In the genomic region with DNA sequence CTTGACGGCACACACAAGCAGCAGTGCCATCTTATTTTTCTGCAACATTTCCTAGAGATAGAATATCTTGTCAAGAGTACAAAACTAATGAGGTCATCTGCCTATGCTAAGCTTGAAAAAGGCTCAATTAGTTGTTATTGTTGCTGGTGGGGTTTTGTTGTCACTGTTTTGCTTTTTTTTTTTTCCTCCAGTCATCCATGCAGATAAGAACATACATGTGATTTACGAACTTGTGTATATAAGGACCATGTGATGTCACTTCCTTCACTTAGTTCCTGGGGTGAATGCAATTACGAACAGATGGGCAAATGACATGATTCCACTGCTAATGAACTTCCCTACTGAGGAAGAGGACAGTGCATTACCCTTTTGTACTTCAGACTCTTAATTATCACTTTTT, we compare ENCODE assay signal across 24 cellular contexts.
DNase-seq lines count a peak whose midpoint lies in the region; ATAC-seq, FAIRE-seq and TF ChIP-seq lines count a peak whose summit lies in the region.
"Had no signal": no experiment of that assay in that cellular context is flagged by ENCODE, and none has a peak within 500 bp of the region (broad histone marks: within the 10 kb centered on the region; RNA-seq: fewer than 3 reads in every experiment).

No MANE protein-coding gene starts in this region.

- H3K4me2 ChIP-seq in HepG2 (ENCODE audit: low read depth, low read length) (no peak overlapping the region), astrocyte (ENCODE audit: low read length) (no peak overlapping the region)
- H3K4me2 ChIP-seq: BLaER1 treated with 17β-estradiol and CSF1 and Interleukin-3, amounts not matched to agents 10 nM and 100 nM had no signal

- ATAC-seq in HepG2 (no peak), right lobe of liver (no peak), HG03565 (IDR thresholded peaks at IDR 0.05; ENCODE audit: unreplicated experiment) (no peak), psoas muscle (no peak)
- ATAC-seq: gastroesophageal sphincter, K562, left colon had no signal

- WGBS in HepG2 (ENCODE audit: low lambda C conversion rate): 19% methylated on average over 3 of the region's 3 CpGs
- 66% methylated on average over 3 of the region's 3 CpGs for WGBS in right lobe of liver (ENCODE audit: insufficient coverage, low coverage, low lambda C conversion rate, missing lambda C conversion rate)
- WGBS in psoas muscle, 3 donors: 80 to 87% (median 85%) methylated on average over 3 of the region's 3 CpGs

- H3K9me3 ChIP-seq in HepG2 (ENCODE audit: low read length) (peaks cover 8% of the 10 kb centered on the region), right lobe of liver (no peaks in the 10 kb centered on the region), astrocyte (ENCODE audit: insufficient read depth, low read depth, low read length) (no peaks in the 10 kb centered on the region), psoas muscle (no peaks in the 10 kb centered on the region)
- H3K9me3 ChIP-seq: BLaER1 treated with 17β-estradiol and CSF1 and Interleukin-3, amounts not matched to agents 10 nM and 100 nM; gastroesophageal sphincter; suprapubic skin; uterus had no signal

- H3K27ac Mint-ChIP-seq in astrocyte (ENCODE audit: unreplicated experiment): no peak overlapping the region
- H3K27ac Mint-ChIP-seq: activated CD4-positive, alpha-beta T cell treated with anti-CD3 and anti-CD28 coated beads, Interleukin-2, amount 10 ng/mL, durations not matched to agents 7 days and 5 days; mesothelial cell of epicardium had no signal

- no peaks in the 10 kb centered on the region for H3K27me3 Mint-ChIP-seq in astrocyte (ENCODE audit: low read depth, unreplicated experiment)
- H3K27me3 Mint-ChIP-seq: activated CD4-positive, alpha-beta T cell treated with anti-CD3 and anti-CD28 coated beads, Interleukin-2, amount 10 ng/mL, durations not matched to agents 7 days and 5 days had no signal

- TF ChIP-seq CTCF in HepG2 (CRISPR knock-in tag; IDR thresholded peaks at IDR 0.05) (no peak), right lobe of liver (IDR thresholded peaks at IDR 0.05) (no peak), astrocyte (IDR thresholded peaks at IDR 0.05; ENCODE audit: insufficient read depth, low read depth, low read length) (no peak), psoas muscle (IDR thresholded peaks at IDR 0.05) (no peak)

- H3K27ac ChIP-seq in HepG2 (ENCODE audit: extremely low read length, insufficient read depth, low read length): no peak overlapping the region
- H3K27ac ChIP-seq in right lobe of liver: no peak overlapping the region
- H3K27ac ChIP-seq in astrocyte (ENCODE audit: low read depth, low read length): no peak overlapping the region
- no peak overlapping the region for H3K27ac ChIP-seq in psoas muscle
- H3K27ac ChIP-seq: BLaER1 treated with 17β-estradiol and CSF1 and Interleukin-3, amounts not matched to agents 10 nM and 100 nM; cardiac muscle cell; gastroesophageal sphincter; suprapubic skin; uterus had no signal

- FAIRE-seq in HepG2 (lab: Jason Lieb, UNC) (no peak), astrocyte (lab: Jason Lieb, UNC) (peak; percentile 5)
- FAIRE-seq: GM12892, K562 had no signal

- TF ChIP-seq EP300 in HepG2 (IDR thresholded peaks at IDR 0.05; ENCODE audit: low read depth in 2 of 2, low read length in 2 of 2) (no peak), HepG2 (CRISPR knock-in tag; IDR thresholded peaks at IDR 0.05; ENCODE audit: borderline replicate concordance) (no peak)

- in situ Hi-C loops in HepG2 (cut with HindIII; ENCODE audit: extremely low pct_ligation_motif_present, low pct_unique_long_range_greater_than_20kb) (no loop called here), KBM-7 (cut with MboI; ENCODE audit: low pct_unique_long_range_greater_than_20kb, low sequenced_read_pairs) (no loop called here)

- DNase-seq in HepG2 (ENCODE audit: low spot score) (no peak), right lobe of liver (no peak), NCI-H2081 (lab: John Stamatoyannopoulos, UW) (peak; percentile 71 to 91), astrocyte (ENCODE audit: low read depth) (no peak), KBM-7 (no peak), psoas muscle (no peak), erythroblast (lab: John Stamatoyannopoulos, UW) (no peak)
- DNase-seq: activated CD4-positive, alpha-beta T cell treated with anti-CD3 and anti-CD28 coated beads, Interleukin-2, amount 10 ng/mL, durations not matched to agents 7 days and 5 days; activated CD8-positive, alpha-beta memory T cell treated with anti-CD3 and anti-CD28 coated beads, Interleukin-2, amount 50 U/mL, for 48 hours; activated effector memory CD4-positive, alpha-beta T cell treated with Interleukin-2 at 50 U/mL for 16 hours; dorsolateral prefrontal cortex; left colon; SHP77 treated with DMSO at 0.1 percent for 48 hours; stimulated activated CD4-positive, alpha-beta T cell treated with anti-CD3 and anti-CD28 coated beads, Interleukin-12 subunit alpha, Interleukin-12 subunit beta, amount 100 ng/mL, for 4 hours; uterus had no signal

- H3K27me3 ChIP-seq in HepG2 (ENCODE audit: control insufficient read depth in 1 of 2, insufficient read depth in 2 of 2, low read length in 2 of 2) (no peaks in the 10 kb centered on the region), right lobe of liver (no peaks in the 10 kb centered on the region), astrocyte (ENCODE audit: insufficient read depth, low read length) (no peaks in the 10 kb centered on the region), psoas muscle (ENCODE audit: insufficient read depth in 3 of 3, low read length in 2 of 3) (no peaks in the 10 kb centered on the region)
- H3K27me3 ChIP-seq: BLaER1 treated with 17β-estradiol and CSF1 and Interleukin-3, amounts not matched to agents 10 nM and 100 nM; cardiac muscle cell; dorsolateral prefrontal cortex; gastroesophageal sphincter; suprapubic skin; uterus had no signal

- H3K9ac ChIP-seq in HepG2 (ENCODE audit: insufficient read depth, low read depth, low read length): no peak overlapping the region
- no peak overlapping the region for H3K9ac ChIP-seq in astrocyte (ENCODE audit: low read length)
- H3K9ac ChIP-seq: BLaER1 treated with 17β-estradiol and CSF1 and Interleukin-3, amounts not matched to agents 10 nM and 100 nM had no signal

- H4K20me1 ChIP-seq in HepG2 (ENCODE audit: insufficient read depth, low read length) (no peaks in the 10 kb centered on the region), astrocyte (ENCODE audit: insufficient read depth, low read length) (no peaks in the 10 kb centered on the region)
- H4K20me1 ChIP-seq: BLaER1 treated with 17β-estradiol and CSF1 and Interleukin-3, amounts not matched to agents 10 nM and 100 nM had no signal

- no peak overlapping the region for H3K4me3 Mint-ChIP-seq in astrocyte (ENCODE audit: unreplicated experiment)
- H3K4me3 Mint-ChIP-seq: activated CD4-positive, alpha-beta T cell treated with anti-CD3 and anti-CD28 coated beads, Interleukin-2, amount 10 ng/mL, durations not matched to agents 7 days and 5 days; mesothelial cell of epicardium; neural crest cell had no signal

- POLR2A ChIA-PET in HepG2 (lab: Yijun Ruan, JAX): no interaction called here

- no peak overlapping the region for H3K4me3 ChIP-seq in HepG2 (replicated peaks in 1 of 3; ENCODE audit: insufficient read depth in 1 of 3, low read depth in 2 of 3, low read length in 3 of 3)
- H3K4me3 ChIP-seq in right lobe of liver: no peak overlapping the region
- no peak overlapping the region for H3K4me3 ChIP-seq in astrocyte (ENCODE audit: insufficient read depth, low read depth, low read length)
- no peak overlapping the region for H3K4me3 ChIP-seq in psoas muscle
- H3K4me3 ChIP-seq: BLaER1 treated with 17β-estradiol and CSF1 and Interleukin-3, amounts not matched to agents 10 nM and 100 nM; cardiac muscle cell; gastroesophageal sphincter; K562; suprapubic skin; uterus had no signal

- no peaks in the 10 kb centered on the region for H3K9me3 Mint-ChIP-seq in astrocyte (ENCODE audit: unreplicated experiment)
- H3K9me3 Mint-ChIP-seq: activated CD4-positive, alpha-beta T cell treated with anti-CD3 and anti-CD28 coated beads, Interleukin-2, amount 10 ng/mL, durations not matched to agents 7 days and 5 days; mesothelial cell of epicardium had no signal

- H3K36me3 Mint-ChIP-seq in astrocyte (ENCODE audit: low read depth, unreplicated experiment): no peaks in the 10 kb centered on the region
- H3K36me3 Mint-ChIP-seq: mesothelial cell of epicardium had no signal

- H3K79me2 ChIP-seq in HepG2 (ENCODE audit: insufficient read depth, low read length): no peaks in the 10 kb centered on the region
- H3K79me2 ChIP-seq in astrocyte (ENCODE audit: insufficient read depth, low read length): no peaks in the 10 kb centered on the region

- H2AFZ ChIP-seq in HepG2 (ENCODE audit: low read length) (no peak overlapping the region), astrocyte (ENCODE audit: low read depth, low read length) (peak overlapping the region; percentile 4)

- intact Hi-C loops in HepG2 (cut with micrococcal nuclease; ENCODE audit: unreplicated experiment): no loop called here
- intact Hi-C loops in right lobe of liver (cut with DNase I): no loop called here
- intact Hi-C loops in psoas muscle (cut with DNase I): loop anchor here in 1 of 2 donors (10.0 kb wide), 1 partner anchor 1647 kb away; no protein-coding TSS in a partner anchor

- H3K4me1 ChIP-seq in HepG2 (ENCODE audit: insufficient read depth, low read length) (no peaks in the 10 kb centered on the region), right lobe of liver (no peaks in the 10 kb centered on the region), astrocyte (ENCODE audit: insufficient read depth, low read length) (no peaks in the 10 kb centered on the region), psoas muscle (no peaks in the 10 kb centered on the region)
- H3K4me1 ChIP-seq: BLaER1 treated with 17β-estradiol and CSF1 and Interleukin-3, amounts not matched to agents 10 nM and 100 nM; gastroesophageal sphincter; uterus had no signal

- CTCF ChIA-PET in HepG2 (lab: Yijun Ruan, JAX; ENCODE audit: low intra/inter-chr PET ratio, low total read pairs): no interaction called here

- TF ChIP-seq POLR2A in HepG2 (IDR thresholded peaks at IDR 0.05; ENCODE audit: insufficient read depth in 1 of 2, low read depth in 2 of 2, low read length in 2 of 2) (no peak), right lobe of liver (IDR thresholded peaks at IDR 0.05) (no peak), erythroblast (IDR thresholded peaks at IDR 0.05; ENCODE audit: low read length) (no peak)

- no TSS peak for BruUV-seq in HepG2 (replicated peaks; lab: Mats Ljungman, UMichigan)

- no peak for TF ChIP-seq RAD21 in HepG2 (CRISPR knock-in tag; IDR thresholded peaks at IDR 0.05)

- no peaks in the 10 kb centered on the region for H3K36me3 ChIP-seq in HepG2 (replicated peaks in 1 of 2; ENCODE audit: control insufficient read depth in 1 of 2, insufficient read depth in 2 of 2, low read length in 2 of 2)
- no peaks in the 10 kb centered on the region for H3K36me3 ChIP-seq in right lobe of liver
- H3K36me3 ChIP-seq in astrocyte (ENCODE audit: insufficient read depth, low read length): no peaks in the 10 kb centered on the region
- H3K36me3 ChIP-seq in psoas muscle (ENCODE audit: insufficient read depth in 1 of 2, low read depth in 1 of 2): no peaks in the 10 kb centered on the region
- H3K36me3 ChIP-seq: BLaER1 treated with 17β-estradiol and CSF1 and Interleukin-3, amounts not matched to agents 10 nM and 100 nM; cardiac muscle cell; gastroesophageal sphincter; suprapubic skin; uterus had no signal

- no peaks in the 10 kb centered on the region for H3K4me1 Mint-ChIP-seq in astrocyte (ENCODE audit: low read depth, unreplicated experiment)
- H3K4me1 Mint-ChIP-seq: activated CD4-positive, alpha-beta T cell treated with anti-CD3 and anti-CD28 coated beads, Interleukin-2, amount 10 ng/mL, durations not matched to agents 7 days and 5 days; mesothelial cell of epicardium; neural crest cell had no signal

Comparison
In these comparisons a context has a peak if more than half of its experiments do, and no peak if none do; other contexts are left out.
1. DNase-seq: peak in NCI-H2081 (2 of 2); none in HepG2 (single experiment), right lobe of liver (0 of 3), astrocyte (single experiment), KBM-7 (single experiment), psoas muscle (0 of 2) and erythroblast (0 of 2).